17 cellular contexts compared by ENCODE assay signal in the genomic region with DNA sequence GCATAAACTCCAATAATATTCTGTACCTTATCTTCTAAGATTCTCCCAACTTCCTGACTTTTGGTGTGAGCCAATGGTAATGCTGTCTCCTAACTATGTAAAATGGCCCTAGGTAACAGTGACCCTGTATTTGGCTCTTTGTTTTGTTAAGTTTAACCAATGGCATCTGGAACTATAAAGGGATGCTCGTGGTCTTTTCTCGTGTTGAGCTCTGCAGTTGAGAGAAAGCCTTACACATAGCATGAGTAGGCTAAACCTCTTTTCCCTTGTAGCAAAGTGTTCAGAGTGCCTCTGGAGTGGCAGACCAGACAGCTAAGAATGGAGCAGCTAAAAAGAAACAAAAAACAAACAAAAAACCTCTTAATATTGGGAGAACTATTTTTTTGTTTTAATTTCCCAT. TPM values are rescaled to one million over a fixed set of nuclear protein-coding genes. Genes with fewer than 3 reads are reported as not detected.
DNase-seq lines count a peak whose midpoint lies in the region; ATAC-seq, FAIRE-seq and TF ChIP-seq lines count a peak whose summit lies in the region.
"Had no signal": no experiment of that assay in that cellular context is flagged by ENCODE, and none has a peak within 500 bp of the region (broad histone marks: within the 10 kb centered on the region; RNA-seq: fewer than 3 reads in every experiment).

No MANE protein-coding gene starts in this region.

- H2AFZ ChIP-seq in endothelial cell of umbilical vein (ENCODE audit: low read depth, low read length), result no peak overlapping the region

- no peaks in the 10 kb centered on the region for H3K9me1 ChIP-seq in endothelial cell of umbilical vein (replicated peaks; ENCODE audit: control insufficient read depth, extremely low read depth, insufficient read depth, low read length)

- no peaks in the 10 kb centered on the region for H3K27me3 Mint-ChIP-seq in activated CD8-positive, alpha-beta T cell treated with anti-CD3 and anti-CD28 coated beads for 36 hours
- H3K27me3 Mint-ChIP-seq in activated CD8-positive, alpha-beta T cell treated with anti-CD3 and anti-CD28 coated beads, Interleukin-2, amount 10 ng/mL, durations not matched to agents 7 days and 5 days (ENCODE audit: low read depth), result no peaks in the 10 kb centered on the region
- no peaks in the 10 kb centered on the region for H3K27me3 Mint-ChIP-seq in stimulated activated naive CD8-positive, alpha-beta T cell treated with anti-CD3 and anti-CD28 coated beads, Interleukin-15, amount 100 ng/mL, for 72 hours
- H3K27me3 Mint-ChIP-seq in stimulated activated memory B cell treated with anti-CD40 and anti-IgM and Interleukin-4, amounts not matched to agents 10 μg/mL and 1 μg/mL and 100 μg/mL, for 72 hours, result no peaks in the 10 kb centered on the region
- H3K27me3 Mint-ChIP-seq: activated B cell treated with CpG ODN at 0.5 μM for 24 hours had no signal

- peak overlapping the region; percentile 74 for H3K27ac Mint-ChIP-seq in activated CD8-positive, alpha-beta T cell treated with anti-CD3 and anti-CD28 coated beads for 36 hours
- no peak overlapping the region for H3K27ac Mint-ChIP-seq in activated CD8-positive, alpha-beta T cell treated with anti-CD3 and anti-CD28 coated beads, Interleukin-2, amount 10 ng/mL, durations not matched to agents 7 days and 5 days
- no peak overlapping the region for H3K27ac Mint-ChIP-seq in stimulated activated naive CD8-positive, alpha-beta T cell treated with anti-CD3 and anti-CD28 coated beads, Interleukin-15, amount 100 ng/mL, for 72 hours
- H3K27ac Mint-ChIP-seq in stimulated activated memory B cell treated with anti-CD40 and anti-IgM and Interleukin-4, amounts not matched to agents 10 μg/mL and 1 μg/mL and 100 μg/mL, for 72 hours, result no peak overlapping the region
- H3K27ac Mint-ChIP-seq: activated B cell treated with CpG ODN at 0.5 μM for 24 hours had no signal

- no peak overlapping the region for H3K4me3 Mint-ChIP-seq in activated CD8-positive, alpha-beta T cell treated with anti-CD3 and anti-CD28 coated beads for 36 hours
- H3K4me3 Mint-ChIP-seq in activated CD8-positive, alpha-beta T cell treated with anti-CD3 and anti-CD28 coated beads, Interleukin-2, amount 10 ng/mL, durations not matched to agents 7 days and 5 days, result no peak overlapping the region
- peak overlapping the region; percentile 49 to 63 for H3K4me3 Mint-ChIP-seq in stimulated activated naive CD8-positive, alpha-beta T cell treated with anti-CD3 and anti-CD28 coated beads, Interleukin-15, amount 100 ng/mL, for 72 hours
- no peak overlapping the region for H3K4me3 Mint-ChIP-seq in stimulated activated memory B cell treated with anti-CD40 and anti-IgM and Interleukin-4, amounts not matched to agents 10 μg/mL and 1 μg/mL and 100 μg/mL, for 72 hours
- H3K4me3 Mint-ChIP-seq: activated B cell treated with CpG ODN at 0.5 μM for 24 hours had no signal

- no peaks in the 10 kb centered on the region for H4K20me1 ChIP-seq in endothelial cell of umbilical vein (replicated peaks; ENCODE audit: control insufficient read depth, extremely low read depth, insufficient read depth, low read length)

- H3K27ac ChIP-seq in RWPE2 (ENCODE audit: poor library complexity, severe bottlenecking) (peak overlapping the region; percentile 93), endothelial cell of umbilical vein (ENCODE audit: insufficient read depth, low read depth, low read length) (peak overlapping the region; percentile 11)
- H3K27ac ChIP-seq: psoas muscle, suprapubic skin had no signal

- DNase-seq in activated CD8-positive, alpha-beta T cell treated with anti-CD3 and anti-CD28 coated beads for 36 hours, result no peak
- no peak for DNase-seq in activated CD8-positive, alpha-beta T cell treated with anti-CD3 and anti-CD28 coated beads, Interleukin-2, amount 10 ng/mL, durations not matched to agents 7 days and 5 days
- no peak for DNase-seq in RWPE2 (ENCODE audit: low spot score)
- no peak for DNase-seq in endothelial cell of umbilical vein (ENCODE audit: low read depth, low spot score)
- DNase-seq in stimulated activated naive CD8-positive, alpha-beta T cell treated with anti-CD3 and anti-CD28 coated beads, Interleukin-15, amount 100 ng/mL, for 72 hours, result no peak
- no peak for DNase-seq in HT-29 (ENCODE audit: low spot score)
- DNase-seq: activated B cell treated with CpG ODN at 0.5 μM for 24 hours; NCI-H1694 treated with DMSO at 0.1 percent for 48 hours; NCI-H510A; psoas muscle; SK-N-SH; stimulated activated CD4-positive, alpha-beta T cell treated with anti-CD3 and anti-CD28 coated beads, Interleukin-15, amount 100 ng/mL, for 24 hours had no signal

- no peak for FAIRE-seq in endothelial cell of umbilical vein (lab: Jason Lieb, UNC)
- FAIRE-seq: D721Med had no signal

- ATAC-seq in activated CD8-positive, alpha-beta T cell treated with anti-CD3 and anti-CD28 coated beads for 36 hours, result no peak
- no peak for ATAC-seq in activated CD8-positive, alpha-beta T cell treated with anti-CD3 and anti-CD28 coated beads, Interleukin-2, amount 10 ng/mL, durations not matched to agents 7 days and 5 days
- no peak for ATAC-seq in RWPE2 (ENCODE audit: low read depth)
- no peak for ATAC-seq in stimulated activated naive CD8-positive, alpha-beta T cell treated with anti-CD3 and anti-CD28 coated beads, Interleukin-15, amount 100 ng/mL, for 72 hours
- no peak for ATAC-seq in stimulated activated memory B cell treated with anti-CD40 and anti-IgM and Interleukin-4, amounts not matched to agents 10 μg/mL and 1 μg/mL and 100 μg/mL, for 72 hours
- ATAC-seq in HG02588 (IDR thresholded peaks at IDR 0.05; ENCODE audit: unreplicated experiment), result no peak
- ATAC-seq: left lobe of liver, psoas muscle had no signal

- H3K9me3 ChIP-seq in RWPE2 (ENCODE audit: severe bottlenecking) (no peaks in the 10 kb centered on the region), endothelial cell of umbilical vein (replicated peaks; ENCODE audit: control insufficient read depth, insufficient read depth, low read length) (no peaks in the 10 kb centered on the region)
- H3K9me3 ChIP-seq: psoas muscle, SK-N-SH, suprapubic skin had no signal

- H3K4me1 Mint-ChIP-seq in activated CD8-positive, alpha-beta T cell treated with anti-CD3 and anti-CD28 coated beads for 36 hours (ENCODE audit: low read depth), result peaks cover 73% of the 10 kb centered on the region
- H3K4me1 Mint-ChIP-seq in activated CD8-positive, alpha-beta T cell treated with anti-CD3 and anti-CD28 coated beads, Interleukin-2, amount 10 ng/mL, durations not matched to agents 7 days and 5 days (ENCODE audit: low read depth), result peaks cover 70% of the 10 kb centered on the region
- H3K4me1 Mint-ChIP-seq in stimulated activated naive CD8-positive, alpha-beta T cell treated with anti-CD3 and anti-CD28 coated beads, Interleukin-15, amount 100 ng/mL, for 72 hours, result peaks cover 74% of the 10 kb centered on the region
- peaks cover 62% of the 10 kb centered on the region for H3K4me1 Mint-ChIP-seq in stimulated activated memory B cell treated with anti-CD40 and anti-IgM and Interleukin-4, amounts not matched to agents 10 μg/mL and 1 μg/mL and 100 μg/mL, for 72 hours

- H3K4me3 ChIP-seq in RWPE2 (ENCODE audit: severe bottlenecking), result no peak overlapping the region
- H3K4me3 ChIP-seq in endothelial cell of umbilical vein (replicated peaks in 1 of 3; ENCODE audit: insufficient read depth in 1 of 3, low read depth in 1 of 3, low read length in 3 of 3), result no peak overlapping the region
- H3K4me3 ChIP-seq: psoas muscle, suprapubic skin had no signal

- dilution Hi-C loops in endothelial cell of umbilical vein (cut with MboI; ENCODE audit: extremely low pct_ligation_motif_present, low sequenced_read_pairs), result no loop called here

- TF ChIP-seq CTCF in activated CD8-positive, alpha-beta T cell treated with anti-CD3 and anti-CD28 coated beads for 36 hours (IDR thresholded peaks at IDR 0.05), result no peak
- no peak for TF ChIP-seq CTCF in RWPE2 (IDR thresholded peaks at IDR 0.05; ENCODE audit: poor library complexity, severe bottlenecking)
- TF ChIP-seq CTCF in endothelial cell of umbilical vein (IDR thresholded peaks at IDR 0.05; ENCODE audit: extremely low read depth in 1 of 2, insufficient read depth in 1 of 2, low read depth in 1 of 2, low read length in 2 of 2), result no peak

- no peak for TF ChIP-seq POLR2A in endothelial cell of umbilical vein (IDR thresholded peaks at IDR 0.05; ENCODE audit: low read depth, low read length)

- intact Hi-C loops in activated CD8-positive, alpha-beta T cell treated with anti-CD3 and anti-CD28 coated beads for 36 hours (cut with micrococcal nuclease), result no loop called here
- intact Hi-C loops in endothelial cell of umbilical vein (cut with micrococcal nuclease), result loop anchor here (5.0 to 10.0 kb wide), 2 partner anchors 459 to 657 kb away; a partner anchor contains a TSS

- no peaks in the 10 kb centered on the region for H3K9me3 Mint-ChIP-seq in activated CD8-positive, alpha-beta T cell treated with anti-CD3 and anti-CD28 coated beads for 36 hours
- H3K9me3 Mint-ChIP-seq in activated CD8-positive, alpha-beta T cell treated with anti-CD3 and anti-CD28 coated beads, Interleukin-2, amount 10 ng/mL, durations not matched to agents 7 days and 5 days (ENCODE audit: insufficient read depth), result no peaks in the 10 kb centered on the region
- no peaks in the 10 kb centered on the region for H3K9me3 Mint-ChIP-seq in stimulated activated naive CD8-positive, alpha-beta T cell treated with anti-CD3 and anti-CD28 coated beads, Interleukin-15, amount 100 ng/mL, for 72 hours
- H3K9me3 Mint-ChIP-seq in stimulated activated memory B cell treated with anti-CD40 and anti-IgM and Interleukin-4, amounts not matched to agents 10 μg/mL and 1 μg/mL and 100 μg/mL, for 72 hours, result no peaks in the 10 kb centered on the region
- H3K9me3 Mint-ChIP-seq: activated B cell treated with CpG ODN at 0.5 μM for 24 hours had no signal

- no TSS peak for BruUV-seq in endothelial cell of umbilical vein (replicated peaks; lab: Mats Ljungman, UMichigan)

- H3K36me3 ChIP-seq in RWPE2 (ENCODE audit: low read depth) (peaks cover 53% of the 10 kb centered on the region), endothelial cell of umbilical vein (ENCODE audit: control insufficient read depth in 2 of 2, extremely low read depth in 1 of 2, insufficient read depth in 2 of 2, low read length in 2 of 2) (no peaks in the 10 kb centered on the region)
- H3K36me3 ChIP-seq: suprapubic skin had no signal

- no peak overlapping the region for H3K4me2 ChIP-seq in endothelial cell of umbilical vein (ENCODE audit: insufficient read depth, low read length)
- H3K4me2 ChIP-seq: SK-N-SH had no signal

- peaks cover 82% of the 10 kb centered on the region for H3K79me2 ChIP-seq in endothelial cell of umbilical vein (ENCODE audit: control insufficient read depth, insufficient read depth, low read length)

- H3K4me1 ChIP-seq in RWPE2 (ENCODE audit: insufficient read depth, poor library complexity, severe bottlenecking), result peaks cover 65% of the 10 kb centered on the region
- peaks cover 72% of the 10 kb centered on the region for H3K4me1 ChIP-seq in endothelial cell of umbilical vein (ENCODE audit: control insufficient read depth, extremely low read depth, insufficient read depth, low read length)
- H3K4me1 ChIP-seq: psoas muscle had no signal

- peaks cover 23% of the 10 kb centered on the region for H3K36me3 Mint-ChIP-seq in activated CD8-positive, alpha-beta T cell treated with anti-CD3 and anti-CD28 coated beads for 36 hours (ENCODE audit: low read depth)
- H3K36me3 Mint-ChIP-seq in activated CD8-positive, alpha-beta T cell treated with anti-CD3 and anti-CD28 coated beads, Interleukin-2, amount 10 ng/mL, durations not matched to agents 7 days and 5 days (ENCODE audit: low read depth), result peaks cover 43% of the 10 kb centered on the region
- peaks cover 5% of the 10 kb centered on the region for H3K36me3 Mint-ChIP-seq in stimulated activated memory B cell treated with anti-CD40 and anti-IgM and Interleukin-4, amounts not matched to agents 10 μg/mL and 1 μg/mL and 100 μg/mL, for 72 hours

- CTCF ChIA-PET in activated CD8-positive, alpha-beta T cell treated with anti-CD3 and anti-CD28 coated beads for 36 hours (lab: Charles Lee), result interaction anchor here (0.9 to 4.6 kb wide), 5 partner anchors 9 to 376 kb away, joined by 3 to 25 read pairs (median 4); no protein-coding TSS in a partner anchor
- CTCF ChIA-PET in activated CD8-positive, alpha-beta T cell treated with anti-CD3 and anti-CD28 coated beads, Interleukin-2, amount 10 ng/mL, durations not matched to agents 7 days and 5 days (lab: Charles Lee), result interaction anchor here (0.9 to 2.7 kb wide), 6 partner anchors 12 to 77 kb away, joined by 3 to 17 read pairs (median 4); no protein-coding TSS in a partner anchor
- CTCF ChIA-PET in endothelial cell of umbilical vein (lab: Charles Lee), result interaction anchor here (5.2 kb wide), 1 partner anchor 35 kb away, joined by 26 read pairs; no protein-coding TSS in a partner anchor

- H3K27me3 ChIP-seq in RWPE2 (ENCODE audit: insufficient read depth, poor library complexity, severe bottlenecking), result no peaks in the 10 kb centered on the region
- no peaks in the 10 kb centered on the region for H3K27me3 ChIP-seq in endothelial cell of umbilical vein (ENCODE audit: control insufficient read depth in 2 of 2, insufficient read depth in 2 of 2, low read length in 2 of 2)
- H3K27me3 ChIP-seq: suprapubic skin had no signal

- no peak overlapping the region for H3K9ac ChIP-seq in endothelial cell of umbilical vein (replicated peaks; ENCODE audit: extremely low read depth, insufficient read depth, low read length)
- H3K9ac ChIP-seq: SK-N-SH had no signal

- POLR2A ChIA-PET in activated CD8-positive, alpha-beta T cell treated with anti-CD3 and anti-CD28 coated beads for 36 hours (lab: Charles Lee), result no interaction called here
- POLR2A ChIA-PET in activated CD8-positive, alpha-beta T cell treated with anti-CD3 and anti-CD28 coated beads, Interleukin-2, amount 10 ng/mL, durations not matched to agents 7 days and 5 days (lab: Charles Lee), result no interaction called here
- POLR2A ChIA-PET in endothelial cell of umbilical vein (lab: Charles Lee), result no interaction called here

RNA-seq across cellular contexts. Expression of a gene that starts 5.2 kb away (rescaled TPM):
- total RNA-seq in activated CD8-positive, alpha-beta T cell treated with anti-CD3 and anti-CD28 coated beads for 36 hours, result 10 to 100 TPM; 63.9 to 65.7 TPM
- 100 to 1,000 TPM; 110 to 112 TPM for total RNA-seq in activated CD8-positive, alpha-beta T cell treated with anti-CD3 and anti-CD28 coated beads, Interleukin-2, amount 10 ng/mL, durations not matched to agents 7 days and 5 days
- total RNA-seq in endothelial cell of umbilical vein, result 50.5 and 64.8 TPM in 2 replicates
- 31.3 and 35.3 TPM in 2 replicates for polyA plus RNA-seq in endothelial cell of umbilical vein
- polyA plus RNA-seq in endothelial cell of umbilical vein (2011; cell fraction: cytosol; rRNA removed), result 31.6 and 33.6 TPM in 2 replicates
- 116 and 122 TPM in 2 replicates for polyA plus RNA-seq in endothelial cell of umbilical vein (2011; cell fraction: nucleus; rRNA removed)
- polyA plus RNA-seq in endothelial cell of umbilical vein (2012), result 28.0 and 38.8 TPM in 2 replicates
- 44.3 and 48.7 TPM in 2 replicates for polyA minus RNA-seq in endothelial cell of umbilical vein
- 39.0 TPM for polyA minus RNA-seq in endothelial cell of umbilical vein (2011; cell fraction: cytosol; rRNA and poly(A)+ RNA removed)
- 72.9 and 85.3 TPM in 2 replicates for polyA minus RNA-seq in endothelial cell of umbilical vein (2011; cell fraction: nucleus; rRNA and poly(A)+ RNA removed)
- total RNA-seq in HT-29 (2014; rRNA removed; shearing (Covaris generic)), result 91.9 and 96.7 TPM in 2 replicates

Comparison
In these comparisons a context has a peak if more than half of its experiments do, and no peak if none do; other contexts are left out.
1. H3K4me3 Mint-ChIP-seq: peak in stimulated activated naive CD8-positive, alpha-beta T cell treated with anti-CD3 and anti-CD28 coated beads, Interleukin-15, amount 100 ng/mL, for 72 hours (2 of 2); none in activated CD8-positive, alpha-beta T cell treated with anti-CD3 and anti-CD28 coated beads for 36 hours (single experiment), activated CD8-positive, alpha-beta T cell treated with anti-CD3 and anti-CD28 coated beads, Interleukin-2, amount 10 ng/mL, durations not matched to agents 7 days and 5 days (single experiment) and stimulated activated memory B cell treated with anti-CD40 and anti-IgM and Interleukin-4, amounts not matched to agents 10 μg/mL and 1 μg/mL and 100 μg/mL, for 72 hours (single experiment).